Comparison of ENCODE assay signal across 10 cellular contexts in genomic region chr13:106151056-106151699, GRCh38.
A peak's percentile ranks its signal among the peaks of the same experiment; 100 is the strongest.
DNase-seq lines count a peak whose midpoint lies in the region; ATAC-seq and TF ChIP-seq lines count a peak whose summit lies in the region.
"Had no signal": no experiment of that assay in that cellular context is flagged by ENCODE, and none has a peak within 500 bp of the region (broad histone marks: within the 10 kb centered on the region; RNA-seq: fewer than 3 reads in every experiment).

No MANE protein-coding gene starts in this region.

- H3K36me3 Mint-ChIP-seq in CD8-positive, alpha-beta T cell: no peaks in the 10 kb centered on the region

- no peak overlapping the region for H3K27ac Mint-ChIP-seq in CD8-positive, alpha-beta T cell

- H3K9me3 ChIP-seq in SJCRH30 (replicated peaks) (no peaks in the 10 kb centered on the region), spleen (no peaks in the 10 kb centered on the region)
- H3K9me3 ChIP-seq in CD8-positive, alpha-beta T cell (ENCODE audit: low read length): no peaks in the 10 kb centered on the region

- CTCF ChIA-PET in CD8-positive, alpha-beta T cell (lab: Charles Lee): no interaction called here

- intact Hi-C loops in spleen (cut with DNase I; ENCODE audit: low total_unique reads): no loop called here
- intact Hi-C loops in CD8-positive, alpha-beta T cell (cut with DNase I, micrococcal nuclease): no loop called here

- no peaks in the 10 kb centered on the region for H3K36me3 ChIP-seq in SJCRH30
- no peaks in the 10 kb centered on the region for H3K36me3 ChIP-seq in spleen
- no peaks in the 10 kb centered on the region for H3K36me3 ChIP-seq in CD8-positive, alpha-beta T cell (ENCODE audit: insufficient read depth, low read length)
- H3K36me3 ChIP-seq: WERI-Rb-1 had no signal

- H3K27ac ChIP-seq in SJCRH30 (no peak overlapping the region), spleen (no peak overlapping the region)
- H3K27ac ChIP-seq in CD8-positive, alpha-beta T cell (ENCODE audit: low read depth, low read length): no peak overlapping the region
- H3K27ac ChIP-seq: WERI-Rb-1 had no signal

- no peak for TF ChIP-seq POLR2A in spleen (IDR thresholded peaks at IDR 0.05)

- DNase-seq in GM04503 (ENCODE audit: low read depth) (peak; percentile 96), SJCRH30 (peak; percentile 34 to 43), fibroblast of peridontal ligament (ENCODE audit: extremely low read depth) (peak; percentile 88), skeletal muscle cell (ENCODE audit: low read depth) (peak; percentile 99), HuH-7.5 (ENCODE audit: low spot score) (no peak), spleen (no peak)
- no peak for DNase-seq in CD8-positive, alpha-beta T cell
- DNase-seq: NCI-H524, WERI-Rb-1 had no signal

- TF ChIP-seq CTCF in spleen (IDR thresholded peaks at IDR 0.05 in 8 of 11, conservative IDR thresholded peaks at IDR 0.05 in 3 of 11): no peak
- TF ChIP-seq CTCF in CD8-positive, alpha-beta T cell (IDR thresholded peaks at IDR 0.05): no peak

- H3K27me3 Mint-ChIP-seq in CD8-positive, alpha-beta T cell (ENCODE audit: low read depth): no peaks in the 10 kb centered on the region

- ATAC-seq in CD8-positive, alpha-beta T cell: no peak
- no peak for ATAC-seq in HG03460 (IDR thresholded peaks at IDR 0.05; ENCODE audit: unreplicated experiment)

- 50 to 79% (median 58%) methylated on average over 3 of the region's 3 CpGs for WGBS in spleen, 5 donors

- no peak overlapping the region for H3K4me3 Mint-ChIP-seq in CD8-positive, alpha-beta T cell

- H3K4me1 Mint-ChIP-seq in CD8-positive, alpha-beta T cell (ENCODE audit: low read depth): no peaks in the 10 kb centered on the region

- POLR2A ChIA-PET in CD8-positive, alpha-beta T cell (lab: Charles Lee): no interaction called here

- H3K4me3 ChIP-seq in SJCRH30 (no peak overlapping the region), skeletal muscle cell (ENCODE audit: low read depth, low read length) (no peak overlapping the region), spleen (no peak overlapping the region)
- H3K4me3 ChIP-seq in CD8-positive, alpha-beta T cell (ENCODE audit: low read depth, low read length): no peak overlapping the region

- H3K4me1 ChIP-seq in SJCRH30: peaks cover 6% of the 10 kb centered on the region; the same call in 1 of the 2 replicates
- no peaks in the 10 kb centered on the region for H3K4me1 ChIP-seq in spleen
- no peaks in the 10 kb centered on the region for H3K4me1 ChIP-seq in CD8-positive, alpha-beta T cell (ENCODE audit: insufficient read depth, low read length)

- H3K27me3 ChIP-seq in SJCRH30 (no peaks in the 10 kb centered on the region), spleen (replicated peaks in 1 of 7) (no peaks in the 10 kb centered on the region)
- H3K27me3 ChIP-seq in CD8-positive, alpha-beta T cell (ENCODE audit: insufficient read depth, low read length): no peaks in the 10 kb centered on the region

- no peaks in the 10 kb centered on the region for H3K9me3 Mint-ChIP-seq in CD8-positive, alpha-beta T cell

Comparison
In these comparisons a context has a peak if more than half of its experiments do, and no peak if none do; other contexts are left out.
1. DNase-seq: peak in GM04503 (single experiment), SJCRH30 (2 of 2), fibroblast of peridontal ligament (single experiment) and skeletal muscle cell (single experiment); none in HuH-7.5 (single experiment), spleen (single experiment) and CD8-positive, alpha-beta T cell (0 of 7).